11 cellular contexts compared by ENCODE assay signal in the genomic region with DNA sequence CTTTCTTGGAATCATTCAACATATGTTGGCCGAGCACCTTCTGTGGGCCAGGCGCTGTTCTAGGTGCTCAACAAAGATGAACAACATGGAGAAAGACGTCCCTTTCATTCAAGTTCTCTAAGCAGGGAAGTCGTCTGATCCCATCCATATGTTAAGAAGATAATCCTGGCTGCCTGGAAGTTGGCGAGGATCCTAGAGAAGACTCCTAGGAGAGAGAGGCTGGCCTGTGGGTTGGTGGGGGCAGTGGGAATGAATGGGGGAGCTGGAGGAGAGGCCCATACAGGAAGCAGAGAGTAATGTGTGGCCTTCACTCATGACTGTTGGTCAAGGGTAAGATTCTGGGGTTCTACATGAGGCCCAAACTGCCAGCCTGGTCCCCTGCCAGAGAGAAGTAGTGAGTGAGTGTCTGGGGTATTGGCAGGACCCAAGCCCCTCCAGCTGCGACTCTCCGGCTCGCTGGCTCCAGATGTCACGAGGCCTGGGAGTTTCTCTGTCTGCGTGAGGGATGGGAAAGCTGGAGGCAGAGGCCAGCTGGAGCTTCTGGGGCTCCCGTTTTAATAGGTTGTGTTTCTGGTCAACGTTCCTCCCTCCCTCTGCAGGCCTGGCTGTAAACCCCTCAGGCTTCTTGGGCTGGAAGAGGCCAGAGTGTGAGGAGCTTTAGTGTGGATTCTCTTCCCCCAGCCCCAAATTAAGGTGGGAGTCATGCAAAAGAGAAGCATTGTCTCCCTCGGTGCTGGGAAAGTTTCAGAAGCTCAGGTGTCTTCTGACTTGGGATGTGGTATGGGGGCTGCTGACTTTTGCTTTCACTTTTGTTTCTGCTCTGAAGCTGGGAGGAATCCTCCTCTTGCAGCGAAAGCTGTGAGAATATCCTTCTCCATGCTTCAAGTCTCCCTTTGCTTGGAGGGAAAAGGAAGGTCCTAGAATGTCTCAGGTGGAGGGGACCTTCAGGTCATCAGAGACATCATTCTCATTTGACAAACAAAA. TPM values are rescaled to one million over a fixed set of nuclear protein-coding genes. Genes with fewer than 3 reads are reported as not detected.
DNase-seq lines count a peak whose midpoint lies in the region; ATAC-seq and TF ChIP-seq lines count a peak whose summit lies in the region.
"Had no signal": no experiment of that assay in that cellular context is flagged by ENCODE, and none has a peak within 500 bp of the region (broad histone marks: within the 10 kb centered on the region; RNA-seq: fewer than 3 reads in every experiment).

No MANE protein-coding gene starts in this region.

- peak overlapping the region; percentile 76 to 100 (median 91) for H3K4me2 ChIP-seq in BLaER1 treated with 17β-estradiol and CSF1 and Interleukin-3, amounts not matched to agents 10 nM and 100 nM

- TF ChIP-seq CTCF in WTC11 (IDR thresholded peaks at IDR 0.05), result no peak

- peaks cover 62% of the 10 kb centered on the region for H3K4me1 Mint-ChIP-seq in WTC11

- peak overlapping the region in 6 of 11 experiments; percentile 3 to 57 (median 20); a peak in 4 of 22 replicates for H3K9ac ChIP-seq in BLaER1 treated with 17β-estradiol and CSF1 and Interleukin-3, amounts not matched to agents 10 nM and 100 nM
- H3K9ac ChIP-seq in muscle layer of colon (ENCODE audit: low read length), result no peak overlapping the region

- H3K9me3 Mint-ChIP-seq in WTC11, result no peaks in the 10 kb centered on the region
- H3K9me3 Mint-ChIP-seq: IgD-negative memory B cell had no signal

- H3K4me3 ChIP-seq in BLaER1 treated with 17β-estradiol and CSF1 and Interleukin-3, amounts not matched to agents 10 nM and 100 nM, result peak overlapping the region in 5 of 10 experiments; percentile 3 to 76 (median 36); a peak in 7 of 20 replicates
- peak overlapping the region; percentile 8 to 70 for H3K4me3 ChIP-seq in muscle layer of colon (ENCODE audit: low read depth in 1 of 2, low read length in 2 of 2)
- H3K4me3 ChIP-seq: PC-9 had no signal

- no peak for DNase-seq in WTC11 (ENCODE audit: low spot score)
- no peak for DNase-seq in SKM-1 treated with dmso at 0.1 percent for 144 hours (lab: John Stamatoyannopoulos, UW; ENCODE audit: unreplicated experiment)
- DNase-seq in NCI-H526 (lab: John Stamatoyannopoulos, UW), result no peak
- DNase-seq: activated CD8-positive, alpha-beta memory T cell treated with anti-CD3 and anti-CD28 coated beads, Interleukin-2, amount 50 U/mL, for 4 hours; PC-9 had no signal

- H4K20me1 ChIP-seq in BLaER1 treated with 17β-estradiol and CSF1 and Interleukin-3, amounts not matched to agents 10 nM and 100 nM, result peaks cover 0 to 80% (median 7%) of the 10 kb centered on the region in 11 experiments; a peak in 12 of 22 replicates

- peaks cover 19 to 48% (median 44%) of the 10 kb centered on the region in 11 experiments; a peak in 21 of 22 replicates for H3K27me3 ChIP-seq in BLaER1 treated with 17β-estradiol and CSF1 and Interleukin-3, amounts not matched to agents 10 nM and 100 nM
- H3K27me3 ChIP-seq in muscle layer of colon (ENCODE audit: control insufficient read depth in 1 of 2, insufficient read depth in 2 of 2, low read length in 2 of 2), result no peaks in the 10 kb centered on the region

- peaks cover 17% of the 10 kb centered on the region for H3K27me3 Mint-ChIP-seq in WTC11 (ENCODE audit: low read depth)

- peak; percentile 38 for ATAC-seq in GM19351 (IDR thresholded peaks at IDR 0.05; ENCODE audit: unreplicated experiment)
- no peak for ATAC-seq in WTC11
- no peak for ATAC-seq in HG03460 (IDR thresholded peaks at IDR 0.05; ENCODE audit: unreplicated experiment)
- ATAC-seq in HG03432 (IDR thresholded peaks at IDR 0.05; ENCODE audit: unreplicated experiment), result no peak

- peak overlapping the region; percentile 12; the same call in 1 of the 2 replicates for H3K27ac Mint-ChIP-seq in WTC11

- CTCF ChIA-PET in WTC11 (lab: Charles Lee), result interaction anchor here (0.6 to 3.3 kb wide), 5 partner anchors 15 to 999 kb away, joined by 3 to 15 read pairs (median 8); no protein-coding TSS in a partner anchor

- H3K4me1 ChIP-seq in BLaER1 treated with 17β-estradiol and CSF1 and Interleukin-3, amounts not matched to agents 10 nM and 100 nM, result peaks cover 48 to 65% (median 54%) of the 10 kb centered on the region in 10 experiments
- peaks cover 59% of the 10 kb centered on the region for H3K4me1 ChIP-seq in muscle layer of colon (ENCODE audit: insufficient read depth, low read length)

- no peaks in the 10 kb centered on the region for H3K9me3 ChIP-seq in BLaER1 treated with 17β-estradiol and CSF1 and Interleukin-3, amounts not matched to agents 10 nM and 100 nM (replicated peaks in 1 of 11)
- no peaks in the 10 kb centered on the region for H3K9me3 ChIP-seq in muscle layer of colon (ENCODE audit: low read length)

- peak overlapping the region in 1 of 11 experiments; percentile 7; a peak in 1 of 22 replicates for H3K27ac ChIP-seq in BLaER1 treated with 17β-estradiol and CSF1 and Interleukin-3, amounts not matched to agents 10 nM and 100 nM
- peak overlapping the region; percentile 95 for H3K27ac ChIP-seq in muscle layer of colon (ENCODE audit: low read depth, low read length)
- H3K27ac ChIP-seq: PC-9 had no signal

- H3K4me3 Mint-ChIP-seq in WTC11, result peak overlapping the region; percentile 81; the same call in 1 of the 2 replicates

- no peaks in the 10 kb centered on the region for H3K36me3 Mint-ChIP-seq in WTC11
- H3K36me3 Mint-ChIP-seq: IgD-negative memory B cell had no signal

- H3K36me3 ChIP-seq in BLaER1 treated with 17β-estradiol and CSF1 and Interleukin-3, amounts not matched to agents 10 nM and 100 nM, result no peaks in the 10 kb centered on the region
- H3K36me3 ChIP-seq in muscle layer of colon (ENCODE audit: insufficient read depth, low read length), result no peaks in the 10 kb centered on the region

- POLR2A ChIA-PET in WTC11 (lab: Charles Lee), result interaction anchor here (1.0 kb wide), 1 partner anchor 27 kb away, joined by 3 read pairs; no protein-coding TSS in a partner anchor

TF ChIP-seq in WTC11, 78 proteins besides CTCF, POLR2A, EP300 and RAD21:
- TF ChIP-seq PRRX2 (CRISPR knock-in tag; IDR thresholded peaks at IDR 0.05), result no peak
- TF ChIP-seq NFYB (CRISPR knock-in tag; conservative IDR thresholded peaks at IDR 0.05; ENCODE audit: low read depth), result no peak
- TF ChIP-seq ATF1 (CRISPR knock-in tag; IDR thresholded peaks at IDR 0.05), result no peak

RNA-seq across cellular contexts. Expression of gene TMEM51, which starts 2.5 kb away (rescaled TPM):
- 9.2 to 10.4 TPM (median 9.4 TPM) in 3 replicates for total RNA-seq in WTC11 (2021)
